Comparison of ENCODE assay signal across 12 cellular contexts in genomic region chr12:130713581-130713991, GRCh38. TPM values are rescaled to one million over a fixed set of nuclear protein-coding genes. Genes with fewer than 3 reads are reported as not detected.
DNase-seq lines count a peak whose midpoint lies in the region; ATAC-seq and TF ChIP-seq lines count a peak whose summit lies in the region.
"Had no signal": no experiment of that assay in that cellular context is flagged by ENCODE, and none has a peak within 500 bp of the region (broad histone marks: within the 10 kb centered on the region; RNA-seq: fewer than 3 reads in every experiment).

No MANE protein-coding gene starts in this region.

- H3K4me3 ChIP-seq in left ventricle myocardium inferior (peak overlapping the region; percentile 54), right cardiac atrium (ENCODE audit: low read length) (no peak overlapping the region), vagina (peak overlapping the region; percentile 48 to 49)

- WGBS in right cardiac atrium, result 21% methylated on average over 18 of the region's 18 CpGs

- peaks cover 56% of the 10 kb centered on the region for H3K27me3 Mint-ChIP-seq in activated naive CD8-positive, alpha-beta T cell treated with anti-CD3 and anti-CD28 coated beads, Interleukin-2, amount 10 ng/mL, durations not matched to agents 7 days and 5 days
- peaks cover 57% of the 10 kb centered on the region for H3K27me3 Mint-ChIP-seq in nephron progenitor cell (ENCODE audit: low read depth, poor library complexity)

- intact Hi-C loops in left ventricle myocardium inferior (cut with micrococcal nuclease) (no loop called here), right cardiac atrium (cut with DNase I) (no loop called here), vagina (cut with DNase I) (no loop called here)

- H3K9me3 ChIP-seq in left ventricle myocardium inferior (replicated peaks), result peaks cover 6% of the 10 kb centered on the region
- peaks cover 2% of the 10 kb centered on the region for H3K9me3 ChIP-seq in right cardiac atrium (ENCODE audit: control insufficient read depth, low read length)
- H3K9me3 ChIP-seq in vagina, result no peaks in the 10 kb centered on the region

- H3K27me3 ChIP-seq in left ventricle myocardium inferior (ENCODE audit: low read depth) (peaks cover 99% of the 10 kb centered on the region), right cardiac atrium (ENCODE audit: control insufficient read depth, insufficient read depth) (no peaks in the 10 kb centered on the region), vagina (no peaks in the 10 kb centered on the region)

- no peak for TF ChIP-seq POLR2A in vagina (IDR thresholded peaks at IDR 0.05)

- TF ChIP-seq CTCF in left ventricle myocardium inferior (IDR thresholded peaks at IDR 0.05; ENCODE audit: borderline replicate concordance) (no peak), nephron progenitor cell (IDR thresholded peaks at IDR 0.05) (no peak), vagina (IDR thresholded peaks at IDR 0.05) (no peak)

- H3K36me3 ChIP-seq in left ventricle myocardium inferior (no peaks in the 10 kb centered on the region), vagina (no peaks in the 10 kb centered on the region)

- no peaks in the 10 kb centered on the region for H3K4me1 Mint-ChIP-seq in activated naive CD8-positive, alpha-beta T cell treated with anti-CD3 and anti-CD28 coated beads, Interleukin-2, amount 10 ng/mL, durations not matched to agents 7 days and 5 days
- peaks cover 46% of the 10 kb centered on the region for H3K4me1 Mint-ChIP-seq in nephron progenitor cell

- POLR2A ChIA-PET in activated naive CD8-positive, alpha-beta T cell treated with anti-CD3 and anti-CD28 coated beads, Interleukin-2, amount 10 ng/mL, durations not matched to agents 7 days and 5 days (lab: Charles Lee), result no interaction called here

- no peak for ATAC-seq in right cardiac atrium
- no peak for ATAC-seq in activated naive CD8-positive, alpha-beta T cell treated with anti-CD3 and anti-CD28 coated beads, Interleukin-2, amount 10 ng/mL, durations not matched to agents 7 days and 5 days (ENCODE audit: low read depth)
- ATAC-seq in HG02763 (IDR thresholded peaks at IDR 0.05; ENCODE audit: unreplicated experiment), result no peak

- H3K27ac Mint-ChIP-seq in activated naive CD8-positive, alpha-beta T cell treated with anti-CD3 and anti-CD28 coated beads, Interleukin-2, amount 10 ng/mL, durations not matched to agents 7 days and 5 days, result no peak overlapping the region
- no peak overlapping the region for H3K27ac Mint-ChIP-seq in nephron progenitor cell
- H3K27ac Mint-ChIP-seq: CD4-positive, CD25-positive, alpha-beta regulatory T cell; naive B cell; stimulated activated naive CD8-positive, alpha-beta T cell treated with anti-CD3 and anti-CD28 coated beads, Interleukin-15, amount 100 ng/mL, for 72 hours; T-helper 1 cell treated with Interleukin-12 subunit alpha and Interleukin-12 subunit beta and Interleukin-4 antibody, amounts not matched to agents 30 μg/mL and 1 μg/mL, for 36 hours had no signal

- H3K9me3 Mint-ChIP-seq in activated naive CD8-positive, alpha-beta T cell treated with anti-CD3 and anti-CD28 coated beads, Interleukin-2, amount 10 ng/mL, durations not matched to agents 7 days and 5 days, result no peaks in the 10 kb centered on the region
- H3K9me3 Mint-ChIP-seq in nephron progenitor cell, result no peaks in the 10 kb centered on the region

- H3K4me1 ChIP-seq in left ventricle myocardium inferior (peaks cover 24% of the 10 kb centered on the region), right cardiac atrium (ENCODE audit: control insufficient read depth, insufficient read depth, low read length) (no peaks in the 10 kb centered on the region), vagina (peaks cover 38% of the 10 kb centered on the region)

- peak overlapping the region; percentile 50 for H3K4me3 Mint-ChIP-seq in activated naive CD8-positive, alpha-beta T cell treated with anti-CD3 and anti-CD28 coated beads, Interleukin-2, amount 10 ng/mL, durations not matched to agents 7 days and 5 days
- peak overlapping the region; percentile 60 for H3K4me3 Mint-ChIP-seq in nephron progenitor cell
- H3K4me3 Mint-ChIP-seq: T-helper 1 cell treated with Interleukin-12 subunit alpha and Interleukin-12 subunit beta and Interleukin-4 antibody, amounts not matched to agents 30 μg/mL and 1 μg/mL, for 36 hours had no signal

- H3K36me3 Mint-ChIP-seq in activated naive CD8-positive, alpha-beta T cell treated with anti-CD3 and anti-CD28 coated beads, Interleukin-2, amount 10 ng/mL, durations not matched to agents 7 days and 5 days, result no peaks in the 10 kb centered on the region
- H3K36me3 Mint-ChIP-seq in nephron progenitor cell (ENCODE audit: low read depth), result no peaks in the 10 kb centered on the region
- H3K36me3 Mint-ChIP-seq: CD4-positive, CD25-positive, alpha-beta regulatory T cell had no signal

- DNase-seq in left ventricle myocardium inferior (no peak), right cardiac atrium (no peak), nephron progenitor cell (no peak), vagina (ENCODE audit: extremely low spot score in 2 of 2) (no peak)
- DNase-seq in activated naive CD8-positive, alpha-beta T cell treated with anti-CD3 and anti-CD28 coated beads, Interleukin-2, amount 10 ng/mL, durations not matched to agents 7 days and 5 days, result no peak
- no peak for DNase-seq in central memory CD4-positive, alpha-beta T cell
- no peak for DNase-seq in activated effector memory CD4-positive, alpha-beta T cell treated with Interleukin-2 at 50 U/mL for 16 hours
- DNase-seq: CD4-positive, CD25-positive, alpha-beta regulatory T cell; naive B cell; stimulated activated naive CD8-positive, alpha-beta T cell treated with anti-CD3 and anti-CD28 coated beads, Interleukin-15, amount 100 ng/mL, for 72 hours had no signal

- H3K27ac ChIP-seq in left ventricle myocardium inferior (replicated peaks) (no peak overlapping the region), right cardiac atrium (ENCODE audit: low read length) (no peak overlapping the region), vagina (no peak overlapping the region)

RNA-seq across cellular contexts. Expression of gene RIMBP2, which starts 2.5 kb away (rescaled TPM):
- total RNA-seq in left ventricle myocardium inferior (not detected), right cardiac atrium (under 1 TPM in 1 of 4 donors, not detected in 3; 0.28 TPM), vagina (0.25 TPM)
- 0.05 TPM for polyA plus RNA-seq in right cardiac atrium
- total RNA-seq in activated naive CD8-positive, alpha-beta T cell treated with anti-CD3 and anti-CD28 coated beads, Interleukin-2, amount 10 ng/mL, durations not matched to agents 7 days and 5 days, result not detected
- total RNA-seq: CD4-positive, CD25-positive, alpha-beta regulatory T cell had no signal
- polyA plus RNA-seq: CD4-positive, CD25-positive, alpha-beta regulatory T cell had no signal
